In the genomic region with DNA sequence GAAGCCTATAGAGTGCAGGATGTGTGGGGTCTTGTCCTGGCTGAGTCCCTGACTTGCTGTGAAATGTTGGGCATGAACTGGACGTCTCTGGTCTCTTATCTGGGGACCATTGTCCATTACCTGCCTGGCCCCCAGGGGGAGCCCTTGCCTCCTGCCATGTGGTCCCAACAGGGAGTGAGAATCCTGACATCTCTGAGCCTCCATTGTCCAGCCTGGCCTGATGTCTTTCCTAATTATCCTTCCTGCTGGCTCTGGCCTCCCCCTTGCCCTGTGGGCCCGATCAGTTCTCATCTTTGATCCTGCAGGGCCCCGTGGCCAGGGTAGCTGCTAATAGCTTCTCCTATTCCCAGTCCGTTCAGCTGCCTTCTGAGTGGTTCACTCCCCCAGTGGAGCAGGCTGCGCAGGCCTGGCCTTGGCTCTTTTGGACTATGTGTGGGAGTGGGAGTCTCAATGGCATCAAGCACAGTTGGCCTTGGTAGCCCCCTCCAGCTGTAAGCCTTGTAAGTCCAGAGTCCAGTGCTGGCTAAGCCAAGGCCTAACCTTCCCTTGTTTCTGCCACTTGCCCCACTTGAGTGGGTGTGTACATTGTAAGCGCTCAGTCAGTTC, we compare ENCODE assay signal across 8 cellular contexts.
DNase-seq lines count a peak whose midpoint lies in the region; ATAC-seq and TF ChIP-seq lines count a peak whose summit lies in the region.

No MANE protein-coding gene starts in this region.

- peak; percentile 47 for TF ChIP-seq CTCF in astrocyte of the spinal cord (IDR thresholded peaks at IDR 0.05; ENCODE audit: low read depth, low read length)

- in situ Hi-C loops in astrocyte of the spinal cord (cut with HindIII; ENCODE audit: low sequenced_read_pairs): no loop called here

- H3K4me3 ChIP-seq in astrocyte of the spinal cord (ENCODE audit: low read depth, low read length): no peak overlapping the region

- ATAC-seq in GM21723 (IDR thresholded peaks at IDR 0.05; ENCODE audit: unreplicated experiment): no peak

- DNase-seq in NCI-H82 (lab: John Stamatoyannopoulos, UW): peak; percentile 70
- no peak for DNase-seq in NCI-H82 treated with DMSO at 0.1 percent for 48 hours (lab: John Stamatoyannopoulos, UW; ENCODE audit: unreplicated experiment)
- peak; percentile 9 for DNase-seq in T-helper 22 cell (ENCODE audit: low read depth)
- no peak for DNase-seq in astrocyte of the spinal cord (ENCODE audit: low read depth, low spot score)
- DNase-seq in left kidney (ENCODE audit: low read depth, low spot score): peak; percentile 77
- peak; percentile 77 for DNase-seq in stimulated activated CD8-positive, alpha-beta memory T cell treated with anti-CD3 and anti-CD28 coated beads, Interleukin-4, amount 100 ng/mL, for 48 hours
- no peak for DNase-seq in NCI-H1436 (lab: John Stamatoyannopoulos, UW)

Comparison
In these comparisons a context has a peak if more than half of its experiments do, and no peak if none do; other contexts are left out.
1. DNase-seq: peak in NCI-H82 (single experiment), T-helper 22 cell (single experiment), left kidney (single experiment) and stimulated activated CD8-positive, alpha-beta memory T cell treated with anti-CD3 and anti-CD28 coated beads, Interleukin-4, amount 100 ng/mL, for 48 hours (single experiment); none in NCI-H82 treated with DMSO at 0.1 percent for 48 hours (single experiment), astrocyte of the spinal cord (single experiment) and NCI-H1436 (single experiment).